Comparison of ENCODE assay signal across 8 cellular contexts in genomic region chr22:43955883-43956286, GRCh38. TPM values are rescaled to one million over a fixed set of nuclear protein-coding genes. Genes with fewer than 3 reads are reported as not detected.
DNase-seq lines count a peak whose midpoint lies in the region; ATAC-seq, FAIRE-seq and TF ChIP-seq lines count a peak whose summit lies in the region.

No MANE protein-coding gene starts in this region.

- H3K9me2 ChIP-seq in neural cell (ENCODE audit: insufficient read depth, low read length): no peaks in the 10 kb centered on the region

- peak; percentile 5 to 11; a peak in 3 of 6 replicates for ATAC-seq in A549
- ATAC-seq in GM19351 (IDR thresholded peaks at IDR 0.05; ENCODE audit: unreplicated experiment): peak; percentile 25

- H4K20me1 ChIP-seq in neural cell (ENCODE audit: insufficient read depth): no peaks in the 10 kb centered on the region

- TF ChIP-seq EP300 in A549 (IDR thresholded peaks at IDR 0.05): no peak
- no peak for TF ChIP-seq EP300 in neural cell (conservative IDR thresholded peaks at IDR 0.05; ENCODE audit: poor library complexity, severe bottlenecking)

- H3K4me1 ChIP-seq in A549: peaks cover 17% of the 10 kb centered on the region; the same call in 2 of the 3 replicates
- H3K4me1 ChIP-seq in effector memory CD4-positive, alpha-beta T cell (ENCODE audit: control insufficient read depth, insufficient read depth, low read length, poor library complexity, severe bottlenecking): peaks cover 18% of the 10 kb centered on the region

- H3K79me2 ChIP-seq in neural cell (replicated peaks; ENCODE audit: insufficient read depth, low read length): peaks cover 21% of the 10 kb centered on the region

- TF ChIP-seq RAD21 in A549 (conservative IDR thresholded peaks at IDR 0.05 in 1 of 2, IDR thresholded peaks at IDR 0.05 in 1 of 2) (no peak), neural cell (conservative IDR thresholded peaks at IDR 0.05) (no peak)

- H3K36me3 ChIP-seq in effector memory CD4-positive, alpha-beta T cell (ENCODE audit: control insufficient read depth, insufficient read depth, low read length): no peaks in the 10 kb centered on the region
- H3K36me3 ChIP-seq in neural cell (ENCODE audit: insufficient read depth, low read length): no peaks in the 10 kb centered on the region

- H3K27me3 ChIP-seq in effector memory CD4-positive, alpha-beta T cell (replicated peaks; ENCODE audit: control insufficient read depth, insufficient read depth, low read length, poor library complexity, severe bottlenecking): no peaks in the 10 kb centered on the region
- H3K27me3 ChIP-seq in neural cell (ENCODE audit: insufficient read depth, low read depth, low read length): no peaks in the 10 kb centered on the region

- TF ChIP-seq CTCF in A549 (IDR thresholded peaks at IDR 0.05) (no peak), neural cell (IDR thresholded peaks at IDR 0.05; ENCODE audit: poor library complexity, severe bottlenecking) (no peak)

- H3K27ac ChIP-seq in A549: peak overlapping the region; percentile 80 to 96
- H3K27ac ChIP-seq in effector memory CD4-positive, alpha-beta T cell (ENCODE audit: insufficient read depth, low read length, poor library complexity, severe bottlenecking): peak overlapping the region; percentile 77
- peak overlapping the region; percentile 72 for H3K27ac ChIP-seq in neural cell (ENCODE audit: low read length)

- DNase-seq in A549 (ENCODE audit: low read depth in 1 of 2, low spot score in 1 of 2) (no peak), OCI-M1 (lab: John Stamatoyannopoulos, UW) (peak; percentile 70), hypothalamus (lab: John Stamatoyannopoulos, UW) (no peak), D341Med (ENCODE audit: low spot score) (no peak), NCI-H1105 treated with DMSO at 0.1 percent for 48 hours (lab: John Stamatoyannopoulos, UW) (no peak)
- DNase-seq in effector memory CD4-positive, alpha-beta T cell: no peak

- no peak for TF ChIP-seq POLR2A in A549 (IDR thresholded peaks at IDR 0.05; ENCODE audit: low read length)

- H2AFZ ChIP-seq in neural cell (ENCODE audit: low read depth, low read length): peak overlapping the region; percentile 69

- no peak for FAIRE-seq in A549 (lab: Jason Lieb, UNC)

- H3K9me3 ChIP-seq in A549: no peaks in the 10 kb centered on the region
- H3K9me3 ChIP-seq in effector memory CD4-positive, alpha-beta T cell (ENCODE audit: control insufficient read depth, low read length): no peaks in the 10 kb centered on the region
- no peaks in the 10 kb centered on the region for H3K9me3 ChIP-seq in neural cell (ENCODE audit: low read length)

- H3K9ac ChIP-seq in neural cell (ENCODE audit: low read length): peak overlapping the region; percentile 85

- H3K4me3 ChIP-seq in A549 (peak overlapping the region; percentile 93), neural cell (ENCODE audit: low read length) (peak overlapping the region; percentile 98)
- peak overlapping the region; percentile 91 for H3K4me3 ChIP-seq in effector memory CD4-positive, alpha-beta T cell (ENCODE audit: insufficient read depth, low read depth, low read length, poor library complexity, severe bottlenecking)

- H3K4me2 ChIP-seq in A549 (peak overlapping the region; percentile 98), neural cell (ENCODE audit: low read length) (peak overlapping the region; percentile 89)

- WGBS in A549 (ENCODE audit: missing lambda C conversion rate): 8% methylated on average over 8 of the region's 8 CpGs

- CTCF ChIA-PET in A549 (lab: Yijun Ruan, JAX): no interaction called here

- H3F3A ChIP-seq in neural cell (ENCODE audit: insufficient read depth, low read length, poor library complexity, severe bottlenecking): no peaks in the 10 kb centered on the region

- POLR2A ChIA-PET in A549 (lab: Yijun Ruan, JAX): interaction anchor here (1.2 to 2.1 kb wide), 2 partner anchors 10 to 32 kb away, joined by 4 to 12 read pairs; partner anchors contain the start of gene PNPLA3

TF ChIP-seq in A549, 52 proteins besides CTCF, POLR2A, EP300 and RAD21:
- TF ChIP-seq RNF2 (IDR thresholded peaks at IDR 0.05; ENCODE audit: borderline replicate concordance, low read depth) (no peak), SREBF2 (IDR thresholded peaks at IDR 0.05) (no peak), EHF (CRISPR knock-in tag; IDR thresholded peaks at IDR 0.05) (no peak), ZNF302 (CRISPR knock-in tag; IDR thresholded peaks at IDR 0.05) (no peak), CEBPB (IDR thresholded peaks at IDR 0.05) (no peak), EHMT2 (IDR thresholded peaks at IDR 0.05; ENCODE audit: low read depth) (no peak), NPAS2 (CRISPR knock-in tag; IDR thresholded peaks at IDR 0.05; ENCODE audit: borderline replicate concordance) (no peak), FOSB (CRISPR knock-in tag; IDR thresholded peaks at IDR 0.05) (no peak), ATOH8 (CRISPR knock-in tag; IDR thresholded peaks at IDR 0.05; ENCODE audit: low read depth) (no peak), PHF8 (IDR thresholded peaks at IDR 0.05; ENCODE audit: borderline replicate concordance, low read depth) (no peak), CHD4 (IDR thresholded peaks at IDR 0.05; ENCODE audit: borderline replicate concordance) (no peak), FOSL2 (IDR thresholded peaks at IDR 0.05) (no peak), FOSL2 (CRISPR knock-in tag; IDR thresholded peaks at IDR 0.05) (no peak)

TF ChIP-seq in neural cell, 6 proteins besides CTCF, POLR2A, EP300 and RAD21:
- no peak for TF ChIP-seq EZH2 (IDR thresholded peaks at IDR 0.05; ENCODE audit: borderline replicate concordance, insufficient read depth, low read length, poor library complexity, severe bottlenecking)
- TF ChIP-seq POLR2AphosphoS5 (IDR thresholded peaks at IDR 0.05): no peak
- TF ChIP-seq SMC3 (conservative IDR thresholded peaks at IDR 0.05; ENCODE audit: poor library complexity): no peak
- TF ChIP-seq MXI1 (conservative IDR thresholded peaks at IDR 0.05; ENCODE audit: poor library complexity, severe bottlenecking): no peak
- TF ChIP-seq TAF1 (IDR thresholded peaks at IDR 0.05; ENCODE audit: low read depth): no peak
- no peak for TF ChIP-seq REST (IDR thresholded peaks at IDR 0.05; ENCODE audit: borderline replicate concordance)

RNA-seq across cellular contexts. Expression of gene SAMM50, which starts 0.6 kb away (rescaled TPM):
- polyA plus RNA-seq in A549 (2011; rRNA removed) (37.1 and 51.4 TPM in 2 replicates), A549 (2017; fragmentation: RNase III; extraction: RNeasy Plus Mini Kit Qiagen cat#74134 plus additional on column Dnase treatment) (49.3 to 50.8 TPM (median 49.3 TPM) in 3 replicates), neural cell (38.1 and 49.7 TPM in 2 replicates)
- 31.9 and 32.9 TPM in 2 replicates for polyA plus RNA-seq in A549 (2012; cell fraction: cytosol; rRNA removed)
- polyA plus RNA-seq in A549 (2012; cell fraction: nucleus; rRNA removed): 25.3 and 36.5 TPM in 2 replicates
- polyA minus RNA-seq in A549 (2011; rRNA and poly(A)+ RNA removed): 29.6 and 33.1 TPM in 2 replicates
- polyA minus RNA-seq in neural cell: 38.2 and 39.4 TPM in 2 replicates

RNA-seq across cellular contexts. Expression of gene PNPLA3, which starts 32.3 kb away (rescaled TPM):
- polyA plus RNA-seq in A549 (2011; rRNA removed): 1.3 TPM in 2 replicates
- 0.99 and 1.2 TPM in 2 replicates for polyA plus RNA-seq in A549 (2012; cell fraction: cytosol; rRNA removed)
- 2.2 and 2.3 TPM in 2 replicates for polyA plus RNA-seq in A549 (2012; cell fraction: nucleus; rRNA removed)
- 1.00 to 1.8 TPM (median 1.3 TPM) in 3 replicates for polyA plus RNA-seq in A549 (2017; fragmentation: RNase III; extraction: RNeasy Plus Mini Kit Qiagen cat#74134 plus additional on column Dnase treatment)
- 1.2 and 1.6 TPM in 2 replicates for polyA minus RNA-seq in A549 (2011; rRNA and poly(A)+ RNA removed)
- 4.5 and 6.5 TPM in 2 replicates for polyA plus RNA-seq in neural cell
- 11.9 and 18.7 TPM in 2 replicates for polyA minus RNA-seq in neural cell
